In genomic region chr16:2106211-2106610, GRCh38 we compare ENCODE assay signal across 2 cellular contexts. TPM values are rescaled to one million over a fixed set of nuclear protein-coding genes. Genes with fewer than 3 reads are reported as not detected.
"Had no signal": no experiment of that assay in that cellular context is flagged by ENCODE, and none has a peak within 500 bp of the region (broad histone marks: within the 10 kb centered on the region; RNA-seq: fewer than 3 reads in every experiment).

No MANE protein-coding gene starts in this region.

RNA-seq across cellular contexts. Expression of gene RAB26, which starts 42.2 kb away (rescaled TPM):
- total RNA-seq: thoracic aorta, tibial nerve had no signal
